Comparison of ENCODE assay signal across 15 cellular contexts in the genomic region with DNA sequence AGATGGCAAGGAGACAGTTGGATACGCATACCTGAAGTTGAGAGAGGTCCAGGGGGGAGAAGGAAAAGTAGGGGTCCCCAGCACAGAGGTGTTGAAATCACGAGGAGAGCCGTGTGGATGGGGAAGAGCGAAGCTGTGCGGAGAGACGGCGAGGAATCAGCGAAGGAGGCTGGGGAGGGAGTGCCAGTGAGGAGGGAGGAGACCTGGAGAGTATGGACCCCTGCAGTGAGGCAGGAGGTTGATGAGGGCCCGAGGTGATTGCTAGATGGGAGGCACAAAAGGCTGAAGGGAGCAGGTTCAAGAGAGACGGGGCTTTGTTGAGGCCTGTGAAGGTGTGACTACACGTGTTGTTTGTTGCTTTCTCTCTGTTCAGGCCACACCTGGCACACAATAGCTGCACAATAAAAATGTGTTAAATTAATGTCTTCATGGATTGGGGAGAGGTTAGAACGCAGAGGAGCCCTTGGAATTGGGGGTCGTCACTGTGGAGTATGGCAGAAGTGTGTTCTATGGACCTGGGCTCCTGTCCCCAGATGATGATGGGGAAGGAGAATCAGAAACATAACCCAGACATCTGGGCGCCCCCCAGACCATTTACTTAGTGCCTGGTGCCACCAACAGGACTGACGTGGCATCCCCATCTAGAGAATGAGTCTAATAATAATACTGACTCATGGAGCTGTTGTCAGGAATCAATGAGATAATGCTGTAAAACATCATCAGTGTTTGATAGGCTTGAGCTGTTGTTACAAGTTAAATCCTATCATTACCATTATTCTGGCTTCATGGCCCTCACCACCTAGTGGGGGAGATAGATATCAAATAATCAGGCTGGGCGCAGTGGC.
DNase-seq lines count a peak whose midpoint lies in the region; ATAC-seq, FAIRE-seq and TF ChIP-seq lines count a peak whose summit lies in the region.
"Had no signal": no experiment of that assay in that cellular context is flagged by ENCODE, and none has a peak within 500 bp of the region (broad histone marks: within the 10 kb centered on the region; RNA-seq: fewer than 3 reads in every experiment).

No MANE protein-coding gene starts in this region.

- no peaks in the 10 kb centered on the region for H3K9me2 ChIP-seq in PC-3 (replicated peaks; ENCODE audit: low read length)

- POLR2A ChIA-PET in PC-3 (lab: Charles Lee; ENCODE audit: unreplicated experiment) (no interaction called here), endothelial cell of umbilical vein (lab: Charles Lee) (no interaction called here)

- no peaks in the 10 kb centered on the region for H3F3A ChIP-seq in PC-3 (ENCODE audit: low read length, unreplicated experiment)

- peaks cover 21% of the 10 kb centered on the region for H3K36me3 Mint-ChIP-seq in type B pancreatic cell

- H4K20me1 ChIP-seq in PC-3 (ENCODE audit: low read length) (no peaks in the 10 kb centered on the region), endothelial cell of umbilical vein (replicated peaks; ENCODE audit: control insufficient read depth, extremely low read depth, insufficient read depth, low read length) (no peaks in the 10 kb centered on the region)

- no peak overlapping the region for H3K9ac ChIP-seq in PC-3 (ENCODE audit: low read length)
- no peak overlapping the region for H3K9ac ChIP-seq in endothelial cell of umbilical vein (replicated peaks; ENCODE audit: extremely low read depth, insufficient read depth, low read length)

- H3K9me3 ChIP-seq in left ventricle myocardium inferior (replicated peaks) (peaks cover 4% of the 10 kb centered on the region), PC-3 (ENCODE audit: low read length) (peaks cover 4% of the 10 kb centered on the region; the same call in 1 of the 2 replicates), endothelial cell of umbilical vein (replicated peaks; ENCODE audit: control insufficient read depth, insufficient read depth, low read length) (no peaks in the 10 kb centered on the region), heart right ventricle (peaks cover 0 to 11% (median 0%) of the 10 kb centered on the region in 11 donors)
- H3K9me3 ChIP-seq: stomach had no signal

- no peak overlapping the region for H3K27ac ChIP-seq in left ventricle myocardium inferior (replicated peaks)
- no peak overlapping the region for H3K27ac ChIP-seq in PC-3 (ENCODE audit: low read length)
- H3K27ac ChIP-seq in endothelial cell of umbilical vein (ENCODE audit: insufficient read depth, low read depth, low read length) = peak overlapping the region; percentile 48
- no peak overlapping the region for H3K27ac ChIP-seq in heart right ventricle
- H3K27ac ChIP-seq: WERI-Rb-1 had no signal

- H3K9me1 ChIP-seq in endothelial cell of umbilical vein (replicated peaks; ENCODE audit: control insufficient read depth, extremely low read depth, insufficient read depth, low read length) = no peaks in the 10 kb centered on the region

- CTCF ChIA-PET in PC-3 (lab: Charles Lee) (interaction anchor here (1.1 to 1.4 kb wide), 2 partner anchors 140 to 142 kb away, joined by 7 to 11 read pairs; no protein-coding TSS in a partner anchor), endothelial cell of umbilical vein (lab: Charles Lee) (interaction anchor here (0.5 to 8.0 kb wide), 14 partner anchors 11 to 146 kb away, joined by 3 to 145 read pairs (median 4); a partner anchor contains a TSS)

- intact Hi-C loops in Right ventricle myocardium superior (cut with DNase I) (no loop called here), left ventricle myocardium inferior (cut with micrococcal nuclease) (no loop called here), PC-3 (cut with micrococcal nuclease) (no loop called here), endothelial cell of umbilical vein (cut with micrococcal nuclease) (loop anchor here (1.0 kb wide), 4 partner anchors 41 to 142 kb away; a partner anchor contains a TSS), heart right ventricle (cut with DNase I) (no loop called here)

- BruUV-seq in PC-3 (replicated peaks; lab: Mats Ljungman, UMichigan) (no TSS peak), endothelial cell of umbilical vein (replicated peaks; lab: Mats Ljungman, UMichigan) (no TSS peak)

- DNase-seq in Right ventricle myocardium superior (peak; percentile 17), left ventricle myocardium inferior (no peak), PC-3 (peak; percentile 13), endothelial cell of umbilical vein (ENCODE audit: low read depth, low spot score) (peak; percentile 27), type B pancreatic cell (ENCODE audit: extremely low spot score, unreplicated experiment) (no peak), heart right ventricle (no peak)
- DNase-seq: activated naive CD4-positive, alpha-beta T cell; AML-193; erythroblast; mammary epithelial cell; NCI-H526 treated with DMSO at 0.1 percent for 48 hours; stomach; WERI-Rb-1 had no signal

- no peak overlapping the region for H3K4me3 Mint-ChIP-seq in type B pancreatic cell

- dilution Hi-C loops in endothelial cell of umbilical vein (cut with MboI; ENCODE audit: extremely low pct_ligation_motif_present, low sequenced_read_pairs) = no loop called here

- TF ChIP-seq CTCF in left ventricle myocardium inferior (IDR thresholded peaks at IDR 0.05; ENCODE audit: borderline replicate concordance) (no peak), PC-3 (conservative IDR thresholded peaks at IDR 0.05; ENCODE audit: low read depth, low read length) (peak; percentile 47), endothelial cell of umbilical vein (IDR thresholded peaks at IDR 0.05; ENCODE audit: extremely low read depth in 1 of 2, insufficient read depth in 1 of 2, low read depth in 1 of 2, low read length in 2 of 2) (peak in 1 of 2 donors; percentile 32), type B pancreatic cell (conservative IDR thresholded peaks at IDR 0.05) (no peak), heart right ventricle (IDR thresholded peaks at IDR 0.05) (no peak)

- ATAC-seq in Right ventricle myocardium superior (ENCODE audit: poor library complexity) (no peak), PC-3 (no peak), HG03025 (IDR thresholded peaks at IDR 0.05; ENCODE audit: low FRiP score, unreplicated experiment) (no peak), heart right ventricle (no peak), GM21717 (IDR thresholded peaks at IDR 0.05; ENCODE audit: unreplicated experiment) (no peak)

- no peaks in the 10 kb centered on the region for H3K9me3 Mint-ChIP-seq in type B pancreatic cell

- TF ChIP-seq POLR2A in endothelial cell of umbilical vein (IDR thresholded peaks at IDR 0.05; ENCODE audit: low read depth, low read length) = no peak

- no peak overlapping the region for H2AFZ ChIP-seq in PC-3 (ENCODE audit: low read length)
- no peak overlapping the region for H2AFZ ChIP-seq in endothelial cell of umbilical vein (ENCODE audit: low read depth, low read length)

- 88 to 89% methylated on average over 16 of the region's 16 CpGs for WGBS in heart right ventricle, 2 donors

- H3K4me1 ChIP-seq in left ventricle myocardium inferior (no peaks in the 10 kb centered on the region), PC-3 (ENCODE audit: insufficient read depth, low read length) (peaks cover 7% of the 10 kb centered on the region), endothelial cell of umbilical vein (ENCODE audit: control insufficient read depth, extremely low read depth, insufficient read depth, low read length) (peaks cover 3% of the 10 kb centered on the region), heart right ventricle (peaks cover 0 to 15% (median 0%) of the 10 kb centered on the region in 9 donors)

- no peak overlapping the region for H3K4me3 ChIP-seq in left ventricle myocardium inferior
- H3K4me3 ChIP-seq in PC-3 (ENCODE audit: low read length) = no peak overlapping the region
- H3K4me3 ChIP-seq in endothelial cell of umbilical vein (replicated peaks in 1 of 3; ENCODE audit: insufficient read depth in 1 of 3, low read depth in 1 of 3, low read length in 3 of 3) = no peak overlapping the region
- H3K4me3 ChIP-seq in heart right ventricle = no peak overlapping the region
- H3K4me3 ChIP-seq: stomach had no signal

- peak; percentile 57 for FAIRE-seq in endothelial cell of umbilical vein (lab: Jason Lieb, UNC)

- peak overlapping the region; percentile 83 for H3K27ac Mint-ChIP-seq in type B pancreatic cell

- peaks cover 21% of the 10 kb centered on the region for H3K4me1 Mint-ChIP-seq in type B pancreatic cell (ENCODE audit: unreplicated experiment)

- H3K27me3 ChIP-seq in left ventricle myocardium inferior (ENCODE audit: low read depth) = no peaks in the 10 kb centered on the region
- no peaks in the 10 kb centered on the region for H3K27me3 ChIP-seq in PC-3 (ENCODE audit: low read length)
- H3K27me3 ChIP-seq in endothelial cell of umbilical vein (ENCODE audit: control insufficient read depth in 2 of 2, insufficient read depth in 2 of 2, low read length in 2 of 2) = no peaks in the 10 kb centered on the region
- H3K27me3 ChIP-seq in heart right ventricle = no peaks in the 10 kb centered on the region
- H3K27me3 ChIP-seq: stomach had no signal

- H3K4me2 ChIP-seq in PC-3 (ENCODE audit: low read length) = no peak overlapping the region
- H3K4me2 ChIP-seq in endothelial cell of umbilical vein (ENCODE audit: insufficient read depth, low read length) = no peak overlapping the region

- H3K36me3 ChIP-seq in left ventricle myocardium inferior = no peaks in the 10 kb centered on the region
- peaks cover 5% of the 10 kb centered on the region; the same call in 1 of the 2 replicates for H3K36me3 ChIP-seq in PC-3 (ENCODE audit: low read depth, low read length)
- no peaks in the 10 kb centered on the region for H3K36me3 ChIP-seq in endothelial cell of umbilical vein (ENCODE audit: control insufficient read depth in 2 of 2, extremely low read depth in 1 of 2, insufficient read depth in 2 of 2, low read length in 2 of 2)
- no peaks in the 10 kb centered on the region for H3K36me3 ChIP-seq in heart right ventricle
- H3K36me3 ChIP-seq: WERI-Rb-1 had no signal

- peaks cover 28% of the 10 kb centered on the region for H3K79me2 ChIP-seq in PC-3 (ENCODE audit: low read length)
- H3K79me2 ChIP-seq in endothelial cell of umbilical vein (ENCODE audit: control insufficient read depth, insufficient read depth, low read length) = peaks cover 17% of the 10 kb centered on the region

- no peaks in the 10 kb centered on the region for H3K27me3 Mint-ChIP-seq in type B pancreatic cell

TF ChIP-seq in endothelial cell of umbilical vein, 7 proteins besides CTCF, POLR2A, EP300 and RAD21:
- no peak for TF ChIP-seq EZH2 (IDR thresholded peaks at IDR 0.05; ENCODE audit: borderline replicate concordance, low read depth, low read length, severe bottlenecking)
- TF ChIP-seq GATA2 (IDR thresholded peaks at IDR 0.05; ENCODE audit: insufficient read depth, insufficient read length, low read depth, low read length) = no peak
- TF ChIP-seq JUN (IDR thresholded peaks at IDR 0.05; ENCODE audit: borderline replicate concordance, insufficient read depth, insufficient read length, low read depth) = no peak
- TF ChIP-seq FOS (IDR thresholded peaks at IDR 0.05; ENCODE audit: borderline replicate concordance, insufficient read depth, low read length) = no peak
- TF ChIP-seq, protein P1, sequence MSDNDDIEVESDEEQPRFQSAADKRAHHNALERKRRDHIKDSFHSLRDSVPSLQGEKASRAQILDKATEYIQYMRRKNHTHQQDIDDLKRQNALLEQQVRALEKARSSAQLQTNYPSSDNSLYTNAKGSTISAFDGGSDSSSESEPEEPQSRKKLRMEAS (IDR thresholded peaks at IDR 0.05; ENCODE audit: insufficient read depth, insufficient read length) = no peak

Comparison
In these comparisons a context has a peak if more than half of its experiments do, and no peak if none do; other contexts are left out.
1. DNase-seq: peak in Right ventricle myocardium superior (single experiment), PC-3 (single experiment) and endothelial cell of umbilical vein (single experiment); none in left ventricle myocardium inferior (single experiment), type B pancreatic cell (single experiment) and heart right ventricle (0 of 2).